1 cellular context compared by ENCODE assay signal in genomic region chr10:60267802-60268201, GRCh38.
TF ChIP-seq lines count a peak whose summit lies in the region.

No MANE protein-coding gene starts in this region.

TF ChIP-seq in GM23338, 12 proteins besides CTCF, POLR2A, EP300 and RAD21 (continued from another document):
- no peak for TF ChIP-seq REST (IDR thresholded peaks at IDR 0.05; ENCODE audit: unreplicated experiment)
- no peak for TF ChIP-seq ETS1 (IDR thresholded peaks at IDR 0.05)
- TF ChIP-seq EZH2phosphoT487 (IDR thresholded peaks at IDR 0.05; ENCODE audit: unreplicated experiment) = no peak
- TF ChIP-seq EZH2 (IDR thresholded peaks at IDR 0.05; ENCODE audit: low read depth, unreplicated experiment) = no peak
- no peak for TF ChIP-seq POLR2AphosphoS5 (IDR thresholded peaks at IDR 0.05; ENCODE audit: low read depth)
- no peak for TF ChIP-seq ZNF114 (CRISPR knock-in tag; IDR thresholded peaks at IDR 0.05)
- TF ChIP-seq CREB1 (CRISPR knock-in tag; IDR thresholded peaks at IDR 0.05; ENCODE audit: low read depth) = no peak
- no peak for TF ChIP-seq NANOG (IDR thresholded peaks at IDR 0.05; ENCODE audit: borderline replicate concordance)
- TF ChIP-seq JUNB (IDR thresholded peaks at IDR 0.05; ENCODE audit: unreplicated experiment) = no peak
